In genomic region chr15:73957785-73958184, GRCh38 we compare ENCODE assay signal across 1 cellular context.
TF ChIP-seq lines count a peak whose summit lies in the region.

No MANE protein-coding gene starts in this region.

TF ChIP-seq in Ishikawa, 13 proteins besides CTCF, POLR2A, EP300 and RAD21 (continued from another document):
- TF ChIP-seq USF1 (IDR thresholded peaks at IDR 0.05) = peak; percentile 22; the same call in 1 of the 2 replicates
- no peak for TF ChIP-seq MAX (IDR thresholded peaks at IDR 0.05)
- TF ChIP-seq CEBPB (IDR thresholded peaks at IDR 0.05) = no peak
